In genomic region chr4:81960968-81961367, GRCh38 we compare ENCODE assay signal across 29 cellular contexts.
"Had no signal": no experiment of that assay in that cellular context is flagged by ENCODE, and none has a peak within 500 bp of the region (broad histone marks: within the 10 kb centered on the region; RNA-seq: fewer than 3 reads in every experiment).

No MANE protein-coding gene starts in this region.

- H3K27ac ChIP-seq: left lung, lower lobe of right lung, ovary, right atrium auricular region, right lobe of liver, thyroid gland, transverse colon, upper lobe of left lung, vagina had no signal

- H3K4me2 ChIP-seq: smooth muscle cell had no signal

- H3K27me3 Mint-ChIP-seq: progenitor cell of endocrine pancreas; stimulated activated naive CD8-positive, alpha-beta T cell treated with anti-CD3 and anti-CD28 coated beads, Interleukin-15, amount 100 ng/mL, for 72 hours had no signal

- DNase-seq: hypothalamus; immature natural killer cell; kidney; left colon; left lung; lower lobe of right lung; mammary epithelial cell; mesenchymal stem cell; naive B cell; natural killer cell; nephron progenitor cell; ovary; right lobe of liver; stimulated activated CD4-positive, alpha-beta T cell treated with anti-CD3 and anti-CD28 coated beads, Interleukin-1b, Interleukin-23, amount 100 ng/mL, for 48 hours; stimulated activated CD4-positive, alpha-beta T cell treated with anti-CD3 and anti-CD28 coated beads, Interleukin-2, amount 100 ng/mL, for 48 hours; stimulated activated CD4-positive, alpha-beta T cell treated with anti-CD3 and anti-CD28 coated beads, Interleukin-4, amount 100 ng/mL, for 4 hours; stimulated activated CD8-positive, alpha-beta memory T cell treated with anti-CD3 and anti-CD28 coated beads, Interleukin-4, amount 100 ng/mL, for 48 hours; stimulated activated naive CD4-positive, alpha-beta T cell treated with Interleukin-2 at 50 U/mL for 16 hours; stimulated activated naive CD8-positive, alpha-beta T cell treated with anti-CD3 and anti-CD28 coated beads, Interleukin-15, amount 100 ng/mL, for 72 hours; substantia nigra; thyroid gland; transverse colon had no signal

- H3K9me3 ChIP-seq: left lung, lower lobe of right lung, ovary, right atrium auricular region, right lobe of liver, thyroid gland, transverse colon, upper lobe of left lung, vagina had no signal

- H3K27me3 ChIP-seq: left lung, ovary, right atrium auricular region, right lobe of liver, thyroid gland, transverse colon, upper lobe of left lung, vagina had no signal

- H3K4me1 Mint-ChIP-seq: immature natural killer cell, natural killer cell, nephron progenitor cell had no signal

- H3K9me3 Mint-ChIP-seq: immature natural killer cell; mesothelial cell of epicardium; naive B cell; natural killer cell; nephron progenitor cell; stimulated activated memory B cell treated with anti-CD40 and anti-IgM and Interleukin-4, amounts not matched to agents 10 μg/mL and 1 μg/mL and 100 μg/mL, for 72 hours; stimulated activated naive CD8-positive, alpha-beta T cell treated with anti-CD3 and anti-CD28 coated beads, Interleukin-15, amount 100 ng/mL, for 72 hours had no signal

- H3K36me3 ChIP-seq: left lung, lower lobe of right lung, ovary, right atrium auricular region, right lobe of liver, thyroid gland, transverse colon, upper lobe of left lung, vagina had no signal

- H3K4me3 ChIP-seq: left lung, lower lobe of right lung, ovary, right atrium auricular region, right lobe of liver, smooth muscle cell, thyroid gland, transverse colon, upper lobe of left lung, vagina had no signal

- H3K36me3 Mint-ChIP-seq: immature natural killer cell; mesothelial cell of epicardium; naive B cell; natural killer cell; stimulated activated memory B cell treated with anti-CD40 and anti-IgM and Interleukin-4, amounts not matched to agents 10 μg/mL and 1 μg/mL and 100 μg/mL, for 72 hours had no signal

- H3K4me3 Mint-ChIP-seq: immature natural killer cell; mesothelial cell of epicardium; naive B cell; natural killer cell; nephron progenitor cell; stimulated activated memory B cell treated with anti-CD40 and anti-IgM and Interleukin-4, amounts not matched to agents 10 μg/mL and 1 μg/mL and 100 μg/mL, for 72 hours; stimulated activated naive CD8-positive, alpha-beta T cell treated with anti-CD3 and anti-CD28 coated beads, Interleukin-15, amount 100 ng/mL, for 72 hours had no signal

- H3K27ac Mint-ChIP-seq: immature natural killer cell; mesothelial cell of epicardium; naive B cell; natural killer cell; progenitor cell of endocrine pancreas; stimulated activated memory B cell treated with anti-CD40 and anti-IgM and Interleukin-4, amounts not matched to agents 10 μg/mL and 1 μg/mL and 100 μg/mL, for 72 hours; stimulated activated naive CD8-positive, alpha-beta T cell treated with anti-CD3 and anti-CD28 coated beads, Interleukin-15, amount 100 ng/mL, for 72 hours had no signal

- ATAC-seq: left colon; left lung; lower lobe of right lung; natural killer cell; right lobe of liver; stimulated activated memory B cell treated with anti-CD40 and anti-IgM and Interleukin-4, amounts not matched to agents 10 μg/mL and 1 μg/mL and 100 μg/mL, for 72 hours; stimulated activated naive CD8-positive, alpha-beta T cell treated with anti-CD3 and anti-CD28 coated beads, Interleukin-15, amount 100 ng/mL, for 72 hours had no signal

- H3K4me1 ChIP-seq: left lung, lower lobe of right lung, right atrium auricular region, right lobe of liver, thyroid gland, transverse colon, upper lobe of left lung had no signal
